20 cellular contexts compared by ENCODE assay signal in genomic region chr7:79434098-79434497, GRCh38. TPM values are rescaled to one million over a fixed set of nuclear protein-coding genes. Genes with fewer than 3 reads are reported as not detected.
A peak's percentile ranks its signal among the peaks of the same experiment; 100 is the strongest.
DNase-seq lines count a peak whose midpoint lies in the region; TF ChIP-seq lines count a peak whose summit lies in the region.
"Had no signal": no experiment of that assay in that cellular context is flagged by ENCODE, and none has a peak within 500 bp of the region (broad histone marks: within the 10 kb centered on the region; RNA-seq: fewer than 3 reads in every experiment).

No MANE protein-coding gene starts in this region.

- H3K36me3 ChIP-seq in ovary, result no peaks in the 10 kb centered on the region
- H3K36me3 ChIP-seq: BLaER1, esophagus muscularis mucosa had no signal

- no peak for TF ChIP-seq POLR2A in ovary (IDR thresholded peaks at IDR 0.05)

- POLR2A ChIA-PET in RWPE1 (lab: Yijun Ruan, JAX; ENCODE audit: low non-redundant PET), result no interaction called here

- no peaks in the 10 kb centered on the region for H3K9me3 ChIP-seq in ovary
- H3K9me3 ChIP-seq: BLaER1, esophagus muscularis mucosa, testis had no signal

- no peak overlapping the region for H3K4me3 ChIP-seq in ovary
- H3K4me3 ChIP-seq: BLaER1, esophagus muscularis mucosa, PC-9, testis had no signal

- no peak for TF ChIP-seq EP300 in ovary (IDR thresholded peaks at IDR 0.05)

- CTCF ChIA-PET in RWPE1 (lab: Yijun Ruan, JAX), result no interaction called here

- DNase-seq in EH (ENCODE audit: low read depth) (peak; percentile 87), RWPE1 (ENCODE audit: low spot score) (peak; percentile 5), fibroblast of gingiva (ENCODE audit: low read depth) (peak; percentile 67), renal cortical epithelial cell (ENCODE audit: low read depth) (peak; percentile 79), GF-D8 (lab: John Stamatoyannopoulos, UW) (no peak), ovary (no peak), NCI-H2029 (lab: John Stamatoyannopoulos, UW) (no peak)
- DNase-seq in NK-92 treated with Interleukin-12 subunit alpha and Interleukin-12 subunit beta, amount 100 ng/mL, for 24 hours (lab: John Stamatoyannopoulos, UW), result no peak
- DNase-seq: activated CD4-positive, alpha-beta T cell treated with anti-CD3 and anti-CD28 coated beads, Interleukin-2, amount 50 U/mL, for 1 hour; activated naive CD4-positive, alpha-beta T cell treated with anti-CD3 and anti-CD28 coated beads, Interleukin-2, amount 50 U/mL, for 16 hours; activated T-cell treated with anti-CD3 and anti-CD28 coated beads for 4 hours; KBM-7; left ventricle myocardium superior; NCI-H1105; NCI-H748 treated with DMSO at 0.1 percent for 48 hours; PC-9; testis had no signal

- no peaks in the 10 kb centered on the region for H3K27me3 ChIP-seq in ovary
- H3K27me3 ChIP-seq: BLaER1, esophagus muscularis mucosa, testis had no signal

- intact Hi-C loops in ovary (cut with DNase I), result no loop called here

- H3K27ac ChIP-seq in RWPE1, result no peak overlapping the region
- no peak overlapping the region for H3K27ac ChIP-seq in ovary
- H3K27ac ChIP-seq: BLaER1, esophagus muscularis mucosa, parathyroid adenoma, PC-9, testis had no signal

- no peaks in the 10 kb centered on the region for H3K4me1 ChIP-seq in ovary (ENCODE audit: insufficient read depth)
- H3K4me1 ChIP-seq: BLaER1, esophagus muscularis mucosa, testis had no signal

- WGBS in ovary, 3 donors, result 92 to 96% (median 92%) methylated on average over 1 of the region's 1 CpG

- TF ChIP-seq CTCF in RWPE1 (conservative IDR thresholded peaks at IDR 0.05; ENCODE audit: low read depth), result no peak
- no peak for TF ChIP-seq CTCF in ovary (IDR thresholded peaks at IDR 0.05)

RNA-seq across cellular contexts. Expression of gene MAGI2, which starts 19.4 kb away (rescaled TPM):
- 0.52 and 2.9 TPM in 2 replicates for total RNA-seq in renal cortical epithelial cell
- total RNA-seq in ovary, result 10 to 100 TPM; 16.6 to 20.4 (median 19.1) TPM
- 10 to 100 TPM in 1 of 2 donors, 1 to 10 TPM in 1; 7.1 to 12.5 TPM for polyA plus RNA-seq in ovary

Comparison
In these comparisons a context has a peak if more than half of its experiments do, and no peak if none do; other contexts are left out.
1. DNase-seq: peak in EH (single experiment), RWPE1 (single experiment), fibroblast of gingiva (single experiment) and renal cortical epithelial cell (single experiment); none in GF-D8 (single experiment), ovary (0 of 5), NCI-H2029 (single experiment) and NK-92 treated with Interleukin-12 subunit alpha and Interleukin-12 subunit beta, amount 100 ng/mL, for 24 hours (single experiment).